Comparison of ENCODE assay signal across 14 cellular contexts in genomic region chr1:175540928-175541645, GRCh38.
"Had no signal": no experiment of that assay in that cellular context is flagged by ENCODE, and none has a peak within 500 bp of the region (broad histone marks: within the 10 kb centered on the region; RNA-seq: fewer than 3 reads in every experiment).

No MANE protein-coding gene starts in this region.

- H3K36me3 Mint-ChIP-seq: natural killer cell had no signal

- H3K9me3 Mint-ChIP-seq: activated CD4-positive, alpha-beta memory T cell treated with anti-CD3 and anti-CD28 coated beads, Interleukin-2, amount 10 ng/mL, durations not matched to agents 7 days and 5 days; natural killer cell had no signal

- H3K27ac Mint-ChIP-seq: activated CD4-positive, alpha-beta memory T cell treated with anti-CD3 and anti-CD28 coated beads, Interleukin-2, amount 10 ng/mL, durations not matched to agents 7 days and 5 days; activated CD4-positive, alpha-beta T cell treated with anti-CD3 and anti-CD28 coated beads for 36 hours; natural killer cell had no signal

- H3K4me1 Mint-ChIP-seq: activated CD4-positive, alpha-beta T cell treated with anti-CD3 and anti-CD28 coated beads for 36 hours had no signal

- H3K9me3 ChIP-seq: heart left ventricle, upper lobe of left lung had no signal

- H3K4me3 Mint-ChIP-seq: activated CD4-positive, alpha-beta memory T cell treated with anti-CD3 and anti-CD28 coated beads, Interleukin-2, amount 10 ng/mL, durations not matched to agents 7 days and 5 days; activated CD4-positive, alpha-beta T cell treated with anti-CD3 and anti-CD28 coated beads for 36 hours; natural killer cell had no signal

- H3K27me3 ChIP-seq: upper lobe of left lung had no signal

- H3K36me3 ChIP-seq: heart left ventricle, upper lobe of left lung had no signal

- H3K27ac ChIP-seq: heart left ventricle, upper lobe of left lung had no signal

- DNase-seq: activated CD4-positive, alpha-beta memory T cell treated with anti-CD3 and anti-CD28 coated beads, Interleukin-2, amount 10 ng/mL, durations not matched to agents 7 days and 5 days; activated CD4-positive, alpha-beta T cell treated with anti-CD3 and anti-CD28 coated beads for 36 hours; activated naive CD4-positive, alpha-beta T cell treated with Interleukin-2 at 50 U/mL for 16 hours; central memory CD4-positive, alpha-beta T cell; cortex of kidney; effector CD8-positive, alpha-beta T cell; heart left ventricle; natural killer cell; occipital lobe; stimulated activated CD4-positive, alpha-beta T cell treated with anti-CD3 and anti-CD28 coated beads, Interleukin-2, amount 100 ng/mL, for 48 hours; stimulated activated naive CD8-positive, alpha-beta T cell treated with anti-CD3 and anti-CD28 coated beads, Interleukin-15, Interleukin-2, amounts not matched to agents 100 U/mL and 50 U/mL, for 24 hours; T-helper 9 cell; upper lobe of left lung had no signal

- H3K4me3 ChIP-seq: heart left ventricle, lung, upper lobe of left lung had no signal

- ATAC-seq: activated CD4-positive, alpha-beta T cell treated with anti-CD3 and anti-CD28 coated beads for 36 hours; heart left ventricle; natural killer cell; stimulated activated naive CD8-positive, alpha-beta T cell treated with anti-CD3 and anti-CD28 coated beads, Interleukin-15, Interleukin-2, amounts not matched to agents 100 U/mL and 50 U/mL, for 24 hours had no signal
